ENCODE assay signal across 2 cellular contexts in genomic region chr12:110035534-110036104, GRCh38.
A peak's percentile ranks its signal among the peaks of the same experiment; 100 is the strongest.
TF ChIP-seq lines count a peak whose summit lies in the region.

No MANE protein-coding gene starts in this region.

TF ChIP-seq in WTC11, 78 proteins besides CTCF, POLR2A, EP300 and RAD21:
- 0 out of 2 replicates have a peak, but pooled peaks have one; percentile 29 for TF ChIP-seq GABPB1 (CRISPR knock-in tag; IDR thresholded peaks at IDR 0.05)
- TF ChIP-seq, protein P1, sequence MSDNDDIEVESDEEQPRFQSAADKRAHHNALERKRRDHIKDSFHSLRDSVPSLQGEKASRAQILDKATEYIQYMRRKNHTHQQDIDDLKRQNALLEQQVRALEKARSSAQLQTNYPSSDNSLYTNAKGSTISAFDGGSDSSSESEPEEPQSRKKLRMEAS (CRISPR knock-in tag; IDR thresholded peaks at IDR 0.05) = no peak

TF ChIP-seq in liver, 16 proteins besides CTCF, POLR2A, EP300 and RAD21:
- TF ChIP-seq RXRA (IDR thresholded peaks at IDR 0.05) (peak in 1 of 2 donors; percentile 16), NR2F2 (IDR thresholded peaks at IDR 0.05) (no peak), TAF1 (conservative IDR thresholded peaks at IDR 0.05) (no peak), GABPA (IDR thresholded peaks at IDR 0.05 in 1 of 2, conservative IDR thresholded peaks at IDR 0.05 in 1 of 2) (no peak), ZBTB33 (IDR thresholded peaks at IDR 0.05) (no peak), HNF4A (conservative IDR thresholded peaks at IDR 0.05) (peak; percentile 29 to 40)
- TF ChIP-seq, protein P1 (IDR thresholded peaks at IDR 0.05) = no peak
